ENCODE assay signal across 8 cellular contexts in the genomic region with DNA sequence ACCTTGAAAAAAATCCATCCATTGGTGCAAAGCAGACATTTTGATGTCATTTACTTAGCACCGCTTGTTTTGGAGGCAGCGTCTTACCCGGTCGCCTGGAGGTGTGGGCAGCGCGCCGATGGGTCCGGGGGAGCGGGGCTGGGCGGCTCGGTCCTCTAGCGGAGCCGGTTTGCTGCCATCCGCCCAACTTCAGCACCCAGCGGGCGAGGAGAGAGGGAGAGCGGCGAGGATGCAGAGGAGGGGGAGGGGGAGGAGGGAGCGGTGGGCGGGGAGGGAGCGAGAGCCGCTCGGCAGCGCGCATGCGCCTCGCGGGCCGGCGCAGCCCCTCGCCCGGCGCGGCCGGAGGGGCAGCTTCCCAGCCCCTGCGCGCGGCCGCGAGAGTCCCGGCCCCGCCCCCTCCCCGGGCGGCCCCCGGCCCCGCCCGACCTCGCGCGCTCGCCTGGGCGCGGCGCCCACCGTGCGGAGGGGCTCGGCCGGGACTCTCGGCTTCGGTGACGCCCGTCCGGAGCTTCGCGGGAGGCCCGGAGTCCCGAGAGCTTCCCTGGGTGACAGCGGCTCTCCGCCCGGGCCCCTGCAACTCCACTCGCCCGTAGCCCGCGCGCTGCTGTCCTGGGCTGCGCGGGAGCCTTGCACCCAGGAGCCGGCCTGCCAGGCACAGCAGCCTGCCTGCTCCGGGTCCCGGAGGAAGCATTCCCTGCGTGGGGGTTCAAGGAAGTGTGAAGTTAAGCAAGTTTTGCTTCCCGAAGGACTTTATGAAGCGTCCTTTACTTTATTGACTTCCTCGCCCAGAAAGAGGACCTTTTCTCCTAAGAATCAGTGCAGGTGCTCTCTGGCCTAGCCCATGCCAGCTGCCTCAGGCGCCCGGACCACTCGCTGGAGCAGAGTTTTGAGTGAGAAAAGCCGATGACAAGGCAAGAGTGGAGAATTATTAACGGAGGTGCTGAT. TPM values are rescaled to one million over a fixed set of nuclear protein-coding genes. Genes with fewer than 3 reads are reported as not detected.
A peak's percentile ranks its signal among the peaks of the same experiment; 100 is the strongest.
DNase-seq lines count a peak whose midpoint lies in the region; ATAC-seq and TF ChIP-seq lines count a peak whose summit lies in the region.

A gene with protein sequence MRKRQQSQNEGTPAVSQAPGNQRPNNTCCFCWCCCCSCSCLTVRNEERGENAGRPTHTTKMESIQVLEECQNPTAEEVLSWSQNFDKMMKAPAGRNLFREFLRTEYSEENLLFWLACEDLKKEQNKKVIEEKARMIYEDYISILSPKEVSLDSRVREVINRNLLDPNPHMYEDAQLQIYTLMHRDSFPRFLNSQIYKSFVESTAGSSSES (minus strand): TSS at position 246 of the 945 bp plus-strand sequence. CDS start 87,264 bp downstream, outside the sequence.

- no peaks in the 10 kb centered on the region for H3K36me3 Mint-ChIP-seq in activated naive CD8-positive, alpha-beta T cell
- peaks cover 5% of the 10 kb centered on the region for H3K36me3 Mint-ChIP-seq in glutamatergic neuron (ENCODE audit: unreplicated experiment)

- peak within 1 kb of the TSS; percentile 80 for H3K4me3 ChIP-seq in AG04449 (ENCODE audit: low read depth, low read length)

- H3K27ac Mint-ChIP-seq in activated naive CD8-positive, alpha-beta T cell = no peak within 1 kb of the TSS
- H3K27ac Mint-ChIP-seq in glutamatergic neuron (ENCODE audit: unreplicated experiment) = peak within 1 kb of the TSS; percentile 96

- POLR2A ChIA-PET in AG04449 (lab: Yijun Ruan, JAX) = no interaction called here

- H3K27me3 Mint-ChIP-seq in activated naive CD8-positive, alpha-beta T cell = peaks cover 27% of the 10 kb centered on the region
- peaks cover 11% of the 10 kb centered on the region for H3K27me3 Mint-ChIP-seq in glutamatergic neuron (ENCODE audit: unreplicated experiment)

- H3K9me3 Mint-ChIP-seq in activated naive CD8-positive, alpha-beta T cell (ENCODE audit: low read depth) = no peaks in the 10 kb centered on the region
- peaks cover 20% of the 10 kb centered on the region for H3K9me3 Mint-ChIP-seq in glutamatergic neuron (ENCODE audit: unreplicated experiment)

- no peak for DNase-seq in AG04449 (ENCODE audit: low read depth, low spot score)
- peak; percentile 50 for DNase-seq in NCI-H510A (lab: John Stamatoyannopoulos, UW)
- peak; percentile 79 for DNase-seq in glutamatergic neuron
- DNase-seq in nucleus accumbens (lab: John Stamatoyannopoulos, UW) = peak in 42 of 56 donors; percentile 12 to 73 (median 53)

- peak; percentile 41 for ATAC-seq in GM18858 (IDR thresholded peaks at IDR 0.05; ENCODE audit: unreplicated experiment)
- peak; percentile 51 for ATAC-seq in HG03064 (IDR thresholded peaks at IDR 0.05; ENCODE audit: low read depth, unreplicated experiment)
- no peak for ATAC-seq in GM21717 (IDR thresholded peaks at IDR 0.05; ENCODE audit: unreplicated experiment)

- peak within 1 kb of the TSS; percentile 89 for H3K4me3 Mint-ChIP-seq in activated naive CD8-positive, alpha-beta T cell
- peak within 1 kb of the TSS; percentile 98 for H3K4me3 Mint-ChIP-seq in glutamatergic neuron (ENCODE audit: unreplicated experiment)

- peaks cover 15% of the 10 kb centered on the region for H3K4me1 Mint-ChIP-seq in activated naive CD8-positive, alpha-beta T cell (ENCODE audit: low read depth)
- peaks cover 14% of the 10 kb centered on the region for H3K4me1 Mint-ChIP-seq in glutamatergic neuron (ENCODE audit: low read depth, unreplicated experiment)

- CTCF ChIA-PET in AG04449 (lab: Yijun Ruan, JAX) = no interaction called here

- TF ChIP-seq CTCF in AG04449 (IDR thresholded peaks at IDR 0.05; ENCODE audit: insufficient read depth, low read length, missing control alignments) = no peak
- TF ChIP-seq CTCF in glutamatergic neuron (IDR thresholded peaks at IDR 0.05; ENCODE audit: partially characterized antibody, unreplicated experiment) = no peak

RNA-seq across cellular contexts. Expression of the gene that starts here (rescaled TPM):
- total RNA-seq in glutamatergic neuron (ENCODE audit: unreplicated experiment) = 11.5 TPM
